ENCODE assay signal across 1 cellular context in genomic region chr7:131302876-131303707, GRCh38.
TF ChIP-seq lines count a peak whose summit lies in the region.

No MANE protein-coding gene starts in this region.

TF ChIP-seq in SK-N-SH treated with all-trans-retinoic acid at 6 μM for 48 hours, 23 proteins besides CTCF, POLR2A, EP300 and RAD21 (continued from another document):
- TF ChIP-seq CSRNP3 (CRISPR knock-in tag; IDR thresholded peaks at IDR 0.05), result no peak
- no peak for TF ChIP-seq OSR1 (CRISPR knock-in tag; IDR thresholded peaks at IDR 0.05)
